Comparison of ENCODE assay signal across 11 cellular contexts in genomic region chr5:114418546-114419388, GRCh38. TPM values are rescaled to one million over a fixed set of nuclear protein-coding genes. Genes with fewer than 3 reads are reported as not detected.
A peak's percentile ranks its signal among the peaks of the same experiment; 100 is the strongest.
DNase-seq lines count a peak whose midpoint lies in the region; ATAC-seq and TF ChIP-seq lines count a peak whose summit lies in the region.
"Had no signal": no experiment of that assay in that cellular context is flagged by ENCODE, and none has a peak within 500 bp of the region (broad histone marks: within the 10 kb centered on the region; RNA-seq: fewer than 3 reads in every experiment).

No MANE protein-coding gene starts in this region.

- POLR2A ChIA-PET in GM10248 (lab: Yijun Ruan, JAX) = no interaction called here

- DNase-seq in GM10248 (ENCODE audit: extremely low spot score) = peak; percentile 21
- peak; percentile 40 for DNase-seq in GM20000 (ENCODE audit: low spot score)
- DNase-seq in NCI-H146 (lab: John Stamatoyannopoulos, UW) = no peak
- no peak for DNase-seq in OCI-M2 (lab: John Stamatoyannopoulos, UW; ENCODE audit: unreplicated experiment)
- no peak for DNase-seq in left lobe of liver (ENCODE audit: low spot score)
- DNase-seq in coronary artery (ENCODE audit: low spot score) = no peak
- DNase-seq: activated CD4-positive, CD25-positive, alpha-beta regulatory T cell treated with anti-CD3 and anti-CD28 coated beads, Interleukin-2, amount 50 U/mL, for 72 hours; activated naive CD8-positive, alpha-beta T cell treated with anti-CD3 and anti-CD28 coated beads for 36 hours; stimulated activated naive CD8-positive, alpha-beta T cell treated with anti-CD3 and anti-CD28 coated beads, Interleukin-15, Interleukin-2, amounts not matched to agents 100 U/mL and 50 U/mL, for 24 hours had no signal

- no peaks in the 10 kb centered on the region for H3K36me3 ChIP-seq in OCI-LY3 (replicated peaks; ENCODE audit: low read depth, low read length)

- no peaks in the 10 kb centered on the region for H3K9me3 ChIP-seq in OCI-LY3 (ENCODE audit: insufficient read depth, low read length)

- H4K20me1 ChIP-seq in OCI-LY3 (ENCODE audit: insufficient read depth, low read length) = no peaks in the 10 kb centered on the region

- peak; percentile 94 for ATAC-seq in HG03066 (IDR thresholded peaks at IDR 0.05; ENCODE audit: low read depth, unreplicated experiment)
- ATAC-seq in left lobe of liver = no peak
- ATAC-seq: stimulated activated naive CD8-positive, alpha-beta T cell treated with anti-CD3 and anti-CD28 coated beads, Interleukin-15, Interleukin-2, amounts not matched to agents 100 U/mL and 50 U/mL, for 24 hours had no signal

- H3K27ac ChIP-seq in OCI-LY3 (ENCODE audit: low read length) (no peak overlapping the region), coronary artery (no peak overlapping the region)

- no peak overlapping the region for H3K9ac ChIP-seq in OCI-LY3 (ENCODE audit: low read length)

- H3K27me3 ChIP-seq in OCI-LY3 (ENCODE audit: low read depth, low read length) = no peaks in the 10 kb centered on the region; the same call in 1 of the 2 replicates

- CTCF ChIA-PET in GM10248 (lab: Yijun Ruan, JAX) = interaction anchor here (0.7 to 2.5 kb wide), 7 partner anchors 12 to 31 kb away, joined by 3 to 6 read pairs (median 4); no protein-coding TSS in a partner anchor

- H3K4me2 ChIP-seq in OCI-LY3 (ENCODE audit: low read length) = peak overlapping the region; percentile 65

- H2AFZ ChIP-seq in OCI-LY3 (ENCODE audit: low read depth, low read length) = no peak overlapping the region

- H3K4me1 ChIP-seq in OCI-LY3 (ENCODE audit: low read length) = peaks cover 19% of the 10 kb centered on the region

- TF ChIP-seq CTCF in GM10248 (IDR thresholded peaks at IDR 0.05; ENCODE audit: control extremely low read depth, extremely low read depth, low read depth, missing control alignments) (no peak), GM20000 (IDR thresholded peaks at IDR 0.05; ENCODE audit: extremely low read depth, missing control alignments) (no peak), OCI-LY3 (IDR thresholded peaks at IDR 0.05; ENCODE audit: low read depth, low read length) (no peak), coronary artery (IDR thresholded peaks at IDR 0.05) (no peak)

- no peaks in the 10 kb centered on the region for H3K79me2 ChIP-seq in OCI-LY3 (ENCODE audit: low read length)

- H3K4me3 ChIP-seq in OCI-LY3 (ENCODE audit: low read length) (peak overlapping the region; percentile 41), coronary artery (no peak overlapping the region)

RNA-seq across cellular contexts. Expression of gene KCNN2, which starts 56.9 kb away (rescaled TPM):
- total RNA-seq in left lobe of liver = 16.2 TPM
- total RNA-seq: activated naive CD8-positive, alpha-beta T cell treated with anti-CD3 and anti-CD28 coated beads for 36 hours had no signal

Comparison
In these comparisons a context has a peak if more than half of its experiments do, and no peak if none do; other contexts are left out.
1. DNase-seq: peak in GM10248 (single experiment) and GM20000 (single experiment); none in NCI-H146 (single experiment), OCI-M2 (single experiment), left lobe of liver (single experiment) and coronary artery (single experiment).